13 cellular contexts compared by ENCODE assay signal in the genomic region with DNA sequence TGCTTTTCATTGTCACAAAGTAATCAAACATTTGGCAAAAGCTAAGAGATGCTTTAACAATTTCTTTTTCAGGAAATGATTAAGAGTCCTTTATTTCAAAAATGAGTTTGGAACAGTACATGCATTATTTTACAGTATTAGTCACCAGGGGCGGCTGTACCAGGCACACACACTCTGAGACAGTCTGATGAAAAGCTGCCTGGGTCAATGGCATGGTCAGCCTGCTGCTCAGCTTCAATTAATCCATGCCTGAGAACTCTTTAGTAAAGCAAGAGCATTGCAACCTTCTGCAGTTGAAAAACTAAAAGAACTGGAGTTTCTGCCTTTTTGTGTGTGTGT.
DNase-seq lines count a peak whose midpoint lies in the region; ATAC-seq and TF ChIP-seq lines count a peak whose summit lies in the region.
"Had no signal": no experiment of that assay in that cellular context is flagged by ENCODE, and none has a peak within 500 bp of the region (broad histone marks: within the 10 kb centered on the region; RNA-seq: fewer than 3 reads in every experiment).

No MANE protein-coding gene starts in this region.

- ATAC-seq in HG03565 (IDR thresholded peaks at IDR 0.05; ENCODE audit: unreplicated experiment) = no peak
- ATAC-seq: sciatic nerve had no signal

- peak overlapping the region in 1 of 2 experiments; percentile 47; a peak in 2 of 4 replicates for H3K4me3 ChIP-seq in SK-N-SH (ENCODE audit: low read depth in 2 of 2, low read length in 1 of 2)
- H3K4me3 ChIP-seq: tibial nerve had no signal

- peak overlapping the region; percentile 35; the same call in 1 of the 2 replicates for H3K9ac ChIP-seq in SK-N-SH

- peak; percentile 74 for DNase-seq in Ammon's horn (ENCODE audit: low spot score)
- DNase-seq in SK-N-SH = no peak
- DNase-seq in epithelial cell of prostate (ENCODE audit: low read depth, low spot score) = no peak
- DNase-seq in midbrain (lab: John Stamatoyannopoulos, UW) = peak; percentile 52
- no peak for DNase-seq in NCI-H526 (lab: John Stamatoyannopoulos, UW)
- no peak for DNase-seq in NCI-H2029 (lab: John Stamatoyannopoulos, UW)
- no peak for DNase-seq in SW 1271 (lab: John Stamatoyannopoulos, UW)
- DNase-seq: activated CD4-positive, alpha-beta T cell treated with anti-CD3 and anti-CD28 coated beads, Interleukin-2, amount 10 ng/mL, durations not matched to agents 7 days and 5 days; BE2C; GDM1 had no signal

- CTCF ChIA-PET in SK-N-SH (lab: Yijun Ruan, JAX) = interaction anchor here (0.7 kb wide), 2 partner anchors 197 to 203 kb away, joined by 3 read pairs; no protein-coding TSS in a partner anchor

- no peaks in the 10 kb centered on the region for H3K9me2 ChIP-seq in SK-N-SH

- peaks cover 13 to 21% of the 10 kb centered on the region in 2 experiments; a peak in 3 of 4 replicates for H3K4me1 ChIP-seq in SK-N-SH (ENCODE audit: control insufficient read depth in 1 of 2, insufficient read depth in 2 of 2, low read depth in 1 of 2, low read length in 1 of 2)
- H3K4me1 ChIP-seq: BE2C had no signal

- H3K9me3 ChIP-seq in SK-N-SH = peaks cover 13% of the 10 kb centered on the region; the same call in 1 of the 2 replicates
- H3K9me3 ChIP-seq: BE2C had no signal

- H4K20me1 ChIP-seq in SK-N-SH (ENCODE audit: insufficient read depth) = no peaks in the 10 kb centered on the region

- POLR2A ChIA-PET in SK-N-SH (lab: Yijun Ruan, JAX) = no interaction called here

- H3F3A ChIP-seq in SK-N-SH (replicated peaks; ENCODE audit: insufficient read depth) = peaks cover 30% of the 10 kb centered on the region

- no peak for TF ChIP-seq CTCF in SK-N-SH (IDR thresholded peaks at IDR 0.05)

- peaks cover 7% of the 10 kb centered on the region for H3K79me2 ChIP-seq in SK-N-SH (ENCODE audit: insufficient read depth)

- no peak overlapping the region for H2AFZ ChIP-seq in SK-N-SH (ENCODE audit: low read depth)

- WGBS in SK-N-SH (ENCODE audit: low lambda C conversion rate) = 8% methylated on average over 1 of the region's 1 CpG

- TF ChIP-seq RAD21 in SK-N-SH (IDR thresholded peaks at IDR 0.05; ENCODE audit: low read length) = no peak

- H3K27ac ChIP-seq in SK-N-SH (ENCODE audit: low read depth in 2 of 2, low read length in 1 of 2) (peak overlapping the region; percentile 58 to 82), epithelial cell of prostate (peak overlapping the region; percentile 69)

- H3K4me2 ChIP-seq in SK-N-SH = peak overlapping the region; percentile 72

- H3K36me3 ChIP-seq in SK-N-SH (replicated peaks in 1 of 2; ENCODE audit: control insufficient read depth in 1 of 2, insufficient read depth in 2 of 2, low read length in 1 of 2) = peaks cover 18 to 31% of the 10 kb centered on the region in 2 experiments

- H3K27me3 ChIP-seq in SK-N-SH (ENCODE audit: insufficient read depth) = no peaks in the 10 kb centered on the region
- H3K27me3 ChIP-seq: BE2C, tibial nerve had no signal

- TF ChIP-seq EP300 in SK-N-SH (IDR thresholded peaks at IDR 0.05; ENCODE audit: borderline replicate concordance in 1 of 2, low read depth in 1 of 2, low read length in 1 of 2) = no peak

TF ChIP-seq in SK-N-SH, 30 proteins besides CTCF, POLR2A, EP300 and RAD21 (continues in another document):
- TF ChIP-seq RCOR1 (IDR thresholded peaks at IDR 0.05; ENCODE audit: low read length) (no peak), NFIC (IDR thresholded peaks at IDR 0.05; ENCODE audit: borderline replicate concordance) (peak; percentile 56), GABPA (IDR thresholded peaks at IDR 0.05; ENCODE audit: low read depth) (no peak), POLR2AphosphoS5 (IDR thresholded peaks at IDR 0.05; ENCODE audit: low read depth, low read length) (no peak), RFX5 (IDR thresholded peaks at IDR 0.05; ENCODE audit: low read length) (no peak), TAF1 (IDR thresholded peaks at IDR 0.05; ENCODE audit: borderline replicate concordance, low read depth, low read length) (no peak), TCF12 (IDR thresholded peaks at IDR 0.05) (peak; percentile 73), RXRA (IDR thresholded peaks at IDR 0.05; ENCODE audit: borderline replicate concordance, low read depth) (0 out of 2 replicates have a peak, but pooled peaks have one; percentile 36), TEAD4 (IDR thresholded peaks at IDR 0.05; ENCODE audit: borderline replicate concordance, insufficient read depth) (0 out of 2 replicates have a peak, but pooled peaks have one; percentile 13), MXI1 (IDR thresholded peaks at IDR 0.05; ENCODE audit: low read depth, low read length) (no peak), CHD2 (IDR thresholded peaks at IDR 0.05; ENCODE audit: low read length, partially characterized antibody) (no peak), JUND (IDR thresholded peaks at IDR 0.05) (peak; percentile 70), NRF1 (IDR thresholded peaks at IDR 0.05; ENCODE audit: low read depth, low read length) (no peak), FOSL2 (IDR thresholded peaks at IDR 0.05; ENCODE audit: borderline replicate concordance, low read depth) (peak; percentile 71; the same call in 1 of the 2 replicates), SMC3 (IDR thresholded peaks at IDR 0.05; ENCODE audit: low read depth, low read length) (no peak), SIN3A (IDR thresholded peaks at IDR 0.05; ENCODE audit: borderline replicate concordance, low read depth, low read length) (no peak), USF2 (IDR thresholded peaks at IDR 0.05; ENCODE audit: borderline replicate concordance, low read depth, low read length) (no peak), REST (IDR thresholded peaks at IDR 0.05; ENCODE audit: low read depth, low read length) (no peak)
- TF ChIP-seq, protein P1, sequence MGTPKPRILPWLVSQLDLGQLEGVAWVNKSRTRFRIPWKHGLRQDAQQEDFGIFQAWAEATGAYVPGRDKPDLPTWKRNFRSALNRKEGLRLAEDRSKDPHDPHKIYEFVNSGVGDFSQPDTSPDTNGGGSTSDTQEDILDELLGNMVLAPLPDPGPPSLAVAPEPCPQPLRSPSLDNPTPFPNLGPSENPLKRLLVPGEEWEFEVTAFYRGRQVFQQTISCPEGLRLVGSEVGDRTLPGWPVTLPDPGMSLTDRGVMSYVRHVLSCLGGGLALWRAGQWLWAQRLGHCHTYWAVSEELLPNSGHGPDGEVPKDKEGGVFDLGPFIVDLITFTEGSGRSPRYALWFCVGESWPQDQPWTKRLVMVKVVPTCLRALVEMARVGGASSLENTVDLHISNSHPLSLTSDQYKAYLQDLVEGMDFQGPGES (IDR thresholded peaks at IDR 0.05; ENCODE audit: low read depth, low read length) = no peak
- TF ChIP-seq, protein P2, sequence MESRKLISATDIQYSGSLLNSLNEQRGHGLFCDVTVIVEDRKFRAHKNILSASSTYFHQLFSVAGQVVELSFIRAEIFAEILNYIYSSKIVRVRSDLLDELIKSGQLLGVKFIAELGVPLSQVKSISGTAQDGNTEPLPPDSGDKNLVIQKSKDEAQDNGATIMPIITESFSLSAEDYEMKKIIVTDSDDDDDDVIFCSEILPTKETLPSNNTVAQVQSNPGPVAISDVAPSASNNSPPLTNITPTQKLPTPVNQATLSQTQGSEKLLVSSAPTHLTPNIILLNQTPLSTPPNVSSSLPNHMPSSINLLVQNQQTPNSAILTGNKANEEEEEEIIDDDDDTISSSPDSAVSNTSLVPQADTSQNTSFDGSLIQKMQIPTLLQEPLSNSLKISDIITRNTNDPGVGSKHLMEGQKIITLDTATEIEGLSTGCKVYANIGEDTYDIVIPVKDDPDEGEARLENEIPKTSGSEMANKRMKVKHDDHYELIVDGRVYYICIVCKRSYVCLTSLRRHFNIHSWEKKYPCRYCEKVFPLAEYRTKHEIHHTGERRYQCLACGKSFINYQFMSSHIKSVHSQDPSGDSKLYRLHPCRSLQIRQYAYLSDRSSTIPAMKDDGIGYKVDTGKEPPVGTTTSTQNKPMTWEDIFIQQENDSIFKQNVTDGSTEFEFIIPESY (IDR thresholded peaks at IDR 0.05; ENCODE audit: borderline replicate concordance, low read depth) = no peak

Comparison
In these comparisons a context has a peak if more than half of its experiments do, and no peak if none do; other contexts are left out.
1. DNase-seq: peak in Ammon's horn (single experiment) and midbrain (single experiment); none in SK-N-SH (single experiment), epithelial cell of prostate (single experiment), NCI-H526 (0 of 2), NCI-H2029 (single experiment) and SW 1271 (0 of 2).